In genomic region chr14:65206078-65206447, GRCh38 we compare ENCODE assay signal across 15 cellular contexts.
DNase-seq lines count a peak whose midpoint lies in the region; ATAC-seq, FAIRE-seq and TF ChIP-seq lines count a peak whose summit lies in the region.
"Had no signal": no experiment of that assay in that cellular context is flagged by ENCODE, and none has a peak within 500 bp of the region (broad histone marks: within the 10 kb centered on the region; RNA-seq: fewer than 3 reads in every experiment).

No MANE protein-coding gene starts in this region.

- H3K4me3 Mint-ChIP-seq in natural killer cell treated with Interleukin-12 subunit alpha and Interleukin-12 subunit beta and Interleukin-15 and Interleukin-18, amount 100 ng/mL, for 72 hours, result peak overlapping the region; percentile 57
- no peak overlapping the region for H3K4me3 Mint-ChIP-seq in natural killer cell
- H3K4me3 Mint-ChIP-seq: HFFc6 had no signal

- H3K9ac ChIP-seq in OCI-LY1 (ENCODE audit: low read length) (peak overlapping the region; percentile 72), GM12878 (ENCODE audit: control insufficient read depth, insufficient read depth, low read length) (peak overlapping the region; percentile 67)

- H3K27ac Mint-ChIP-seq in natural killer cell treated with Interleukin-12 subunit alpha and Interleukin-12 subunit beta and Interleukin-15 and Interleukin-18, amount 100 ng/mL, for 72 hours, result peak overlapping the region; percentile 57 to 63
- H3K27ac Mint-ChIP-seq in natural killer cell, result no peak overlapping the region

- H3F3A ChIP-seq in OCI-LY1 (ENCODE audit: insufficient read depth, low read length), result no peaks in the 10 kb centered on the region

- DNase-seq in natural killer cell treated with Interleukin-12 subunit alpha and Interleukin-12 subunit beta and Interleukin-15 and Interleukin-18, amount 100 ng/mL, for 72 hours (ENCODE audit: low spot score), result no peak
- DNase-seq in natural killer cell, result no peak
- no peak for DNase-seq in GM12878 (ENCODE audit: low read depth, low spot score)
- no peak for DNase-seq in NCI-H2196 (lab: John Stamatoyannopoulos, UW; ENCODE audit: unreplicated experiment)
- no peak for DNase-seq in G401 (ENCODE audit: low spot score)
- DNase-seq in adrenal gland, result no peak
- DNase-seq: DMS79, NCI-H187 treated with DMSO at 0.1 percent for 48 hours, NCI-H748 treated with DMSO at 0.1 percent for 48 hours, occipital lobe, T1000 had no signal

- H3K9me3 ChIP-seq in OCI-LY1 (ENCODE audit: low read length) (no peaks in the 10 kb centered on the region), GM12878 (replicated peaks; ENCODE audit: control insufficient read depth, insufficient read depth, low read length) (peaks cover 2% of the 10 kb centered on the region; the same call in 2 of the 3 replicates), adrenal gland (replicated peaks in 1 of 3) (no peaks in the 10 kb centered on the region)

- intact Hi-C loops in natural killer cell (cut with micrococcal nuclease) (no loop called here), GM12878 (cut with micrococcal nuclease; ENCODE audit: unreplicated experiment) (loop anchor here (1.0 to 5.0 kb wide), 3 partner anchors 26 to 206 kb away; partner anchors contain the start of gene FUT8), adrenal gland (cut with DNase I) (no loop called here)

- CTCF ChIA-PET in GM12878 (lab: Yijun Ruan, JAX), result interaction anchor here (0.7 to 2.4 kb wide), 18 partner anchors 11 to 755 kb away, joined by 3 to 13 read pairs (median 4); no protein-coding TSS in a partner anchor

- RAD21 ChIA-PET in GM12878 (lab: Charles Lee; ENCODE audit: unreplicated experiment), result interaction anchor here (0.5 to 1.7 kb wide), 27 partner anchors 11 to 1662 kb away, joined by 3 to 12 read pairs (median 4); partner anchors contain the start of gene FUT8

- H3K36me3 ChIP-seq in OCI-LY1 (ENCODE audit: insufficient read depth, low read length), result no peaks in the 10 kb centered on the region
- no peaks in the 10 kb centered on the region for H3K36me3 ChIP-seq in GM12878 (ENCODE audit: control insufficient read depth in 2 of 2, insufficient read depth in 2 of 2, low read length in 1 of 2)
- no peaks in the 10 kb centered on the region for H3K36me3 ChIP-seq in adrenal gland (replicated peaks in 1 of 2)

- BruUV-seq in GM12878 (replicated peaks; lab: Mats Ljungman, UMichigan), result no TSS peak

- H3K27me3 Mint-ChIP-seq in natural killer cell treated with Interleukin-12 subunit alpha and Interleukin-12 subunit beta and Interleukin-15 and Interleukin-18, amount 100 ng/mL, for 72 hours, result no peaks in the 10 kb centered on the region
- peaks cover 0 to 3% of the 10 kb centered on the region in 2 donors for H3K27me3 Mint-ChIP-seq in natural killer cell (ENCODE audit: low read depth in 2 of 2)

- H3K27ac ChIP-seq in OCI-LY1 (ENCODE audit: low read depth, low read length, poor library complexity, severe bottlenecking), result peak overlapping the region; percentile 98
- H3K27ac ChIP-seq in GM12878 (ENCODE audit: control insufficient read depth, insufficient read depth), result peak overlapping the region; percentile 96
- no peak overlapping the region for H3K27ac ChIP-seq in adrenal gland

- H2AFZ ChIP-seq in OCI-LY1 (ENCODE audit: low read length) (no peak overlapping the region), GM12878 (ENCODE audit: control insufficient read depth, low read depth, low read length) (no peak overlapping the region)

- H3K36me3 Mint-ChIP-seq in natural killer cell treated with Interleukin-12 subunit alpha and Interleukin-12 subunit beta and Interleukin-15 and Interleukin-18, amount 100 ng/mL, for 72 hours, result no peaks in the 10 kb centered on the region
- H3K36me3 Mint-ChIP-seq in natural killer cell, result no peaks in the 10 kb centered on the region

- H3K4me3 ChIP-seq in OCI-LY1 (ENCODE audit: low read depth, low read length, poor library complexity, severe bottlenecking) (peak overlapping the region; percentile 39), GM12878 (peak overlapping the region; percentile 56), adrenal gland (no peak overlapping the region)
- H3K4me3 ChIP-seq: smooth muscle cell had no signal

- 0% methylated on average over 7 of the region's 7 CpGs for WGBS in GM12878 (ENCODE audit: insufficient coverage, insufficient replicate concordance, low lambda C conversion rate, missing lambda C conversion rate)
- 70 to 78% (median 76%) methylated on average over 7 of the region's 7 CpGs for WGBS in adrenal gland, 4 donors

- no peaks in the 10 kb centered on the region for H3K9me3 Mint-ChIP-seq in natural killer cell treated with Interleukin-12 subunit alpha and Interleukin-12 subunit beta and Interleukin-15 and Interleukin-18, amount 100 ng/mL, for 72 hours
- H3K9me3 Mint-ChIP-seq in natural killer cell, result no peaks in the 10 kb centered on the region

- TF ChIP-seq CTCF in natural killer cell (IDR thresholded peaks at IDR 0.05) (no peak), OCI-LY1 (IDR thresholded peaks at IDR 0.05; ENCODE audit: low read length) (no peak), GM12878 (IDR thresholded peaks at IDR 0.05 in 2 of 3, conservative IDR thresholded peaks at IDR 0.05 in 1 of 3; ENCODE audit: control insufficient read depth in 2 of 3, extremely low read depth in 1 of 3, insufficient read depth in 1 of 3, low read depth in 3 of 3, low read length in 3 of 3) (no peak), adrenal gland (IDR thresholded peaks at IDR 0.05) (no peak)

- no peaks in the 10 kb centered on the region for H3K27me3 ChIP-seq in OCI-LY1 (ENCODE audit: insufficient read depth, low read length)
- no peaks in the 10 kb centered on the region for H3K27me3 ChIP-seq in GM12878 (replicated peaks in 1 of 2; ENCODE audit: control insufficient read depth in 2 of 2, insufficient read depth in 2 of 2, low read length in 1 of 2)
- H3K27me3 ChIP-seq in adrenal gland, result no peaks in the 10 kb centered on the region

- POLR2A ChIA-PET in GM12878 (lab: Charles Lee), result interaction anchor here (0.7 to 1.5 kb wide), 3 partner anchors 8 to 209 kb away, joined by 3 read pairs; no protein-coding TSS in a partner anchor

- TF ChIP-seq RAD21 in GM12878 (IDR thresholded peaks at IDR 0.05; ENCODE audit: insufficient read depth, low read depth, low read length), result no peak

- no peaks in the 10 kb centered on the region for H3K79me2 ChIP-seq in OCI-LY1 (ENCODE audit: insufficient read depth, low read length)
- H3K79me2 ChIP-seq in GM12878 (ENCODE audit: control insufficient read depth, insufficient read depth, low read length), result no peaks in the 10 kb centered on the region

- H3K9me2 ChIP-seq in OCI-LY1 (ENCODE audit: low read depth, low read length), result no peaks in the 10 kb centered on the region

- ATAC-seq in natural killer cell treated with Interleukin-12 subunit alpha and Interleukin-12 subunit beta and Interleukin-15 and Interleukin-18, amount 100 ng/mL, for 72 hours, result no peak
- no peak for ATAC-seq in natural killer cell
- ATAC-seq in GM12878, result no peak
- ATAC-seq in HG03457 (IDR thresholded peaks at IDR 0.05; ENCODE audit: unreplicated experiment), result no peak

- FAIRE-seq in GM12878 (lab: Jason Lieb, UNC), result no peak

- peaks cover 31 to 51% of the 10 kb centered on the region in 2 donors for H3K4me1 Mint-ChIP-seq in natural killer cell treated with Interleukin-12 subunit alpha and Interleukin-12 subunit beta and Interleukin-15 and Interleukin-18, amount 100 ng/mL, for 72 hours (ENCODE audit: low read depth in 2 of 2)
- peaks cover 7 to 10% of the 10 kb centered on the region in 2 donors for H3K4me1 Mint-ChIP-seq in natural killer cell

- in situ Hi-C loops in GM12878 (cut with MboI) (no loop called here), G401 (cut with HindIII; ENCODE audit: low sequenced_read_pairs) (no loop called here)

- H3K4me1 ChIP-seq in OCI-LY1 (ENCODE audit: insufficient read depth, low read length, severe bottlenecking), result peaks cover 87% of the 10 kb centered on the region
- peaks cover 59% of the 10 kb centered on the region for H3K4me1 ChIP-seq in GM12878 (ENCODE audit: control insufficient read depth, insufficient read depth, low read length)
- H3K4me1 ChIP-seq in adrenal gland (replicated peaks in 1 of 2), result peaks cover 1 to 2% of the 10 kb centered on the region in 2 donors

- H4K20me1 ChIP-seq in OCI-LY1 (ENCODE audit: insufficient read depth, low read length) (no peaks in the 10 kb centered on the region), GM12878 (ENCODE audit: control insufficient read depth, insufficient read depth) (no peaks in the 10 kb centered on the region)

- TF ChIP-seq POLR2A in GM12878 (IDR thresholded peaks at IDR 0.05; ENCODE audit: low read depth, low read length) (no peak), adrenal gland (IDR thresholded peaks at IDR 0.05) (no peak)

- SMC1A ChIA-PET in GM12878 (lab: Charles Lee; ENCODE audit: uncharacterized antibody, unreplicated experiment), result interaction anchor here (0.6 to 3.7 kb wide), 22 partner anchors 11 to 618 kb away, joined by 3 to 20 read pairs (median 4); no protein-coding TSS in a partner anchor

- no peak for TF ChIP-seq EP300 in GM12878 (IDR thresholded peaks at IDR 0.05; ENCODE audit: borderline replicate concordance in 1 of 2, control insufficient read depth in 1 of 2, low read depth in 2 of 2, low read length in 2 of 2)

- peak overlapping the region; percentile 53 for H3K4me2 ChIP-seq in OCI-LY1 (ENCODE audit: low read length)
- H3K4me2 ChIP-seq in GM12878 (ENCODE audit: control insufficient read depth, insufficient read depth), result peak overlapping the region; percentile 86
- H3K4me2 ChIP-seq: smooth muscle cell had no signal

TF ChIP-seq in GM12878, 131 proteins besides CTCF, POLR2A, EP300 and RAD21:
- TF ChIP-seq TCF7 (IDR thresholded peaks at IDR 0.05; ENCODE audit: borderline replicate concordance), result peak; percentile 96
- 0 out of 2 replicates have a peak, but pooled peaks have one; percentile 1 for TF ChIP-seq PML (IDR thresholded peaks at IDR 0.05; ENCODE audit: low read length)
- no peak for TF ChIP-seq SUPT20H (IDR thresholded peaks at IDR 0.05; ENCODE audit: borderline replicate concordance, control insufficient read depth, low read depth, low read length)
- TF ChIP-seq TARDBP (IDR thresholded peaks at IDR 0.05; ENCODE audit: borderline replicate concordance), result no peak
- 0 out of 2 replicates have a peak, but pooled peaks have one; percentile 4 for TF ChIP-seq SMC3 (IDR thresholded peaks at IDR 0.05; ENCODE audit: borderline replicate concordance, low read length)

Comparison
In these comparisons a context has a peak if more than half of its experiments do, and no peak if none do; other contexts are left out.
1. H3K27ac Mint-ChIP-seq: peak in natural killer cell treated with Interleukin-12 subunit alpha and Interleukin-12 subunit beta and Interleukin-15 and Interleukin-18, amount 100 ng/mL, for 72 hours (2 of 2); none in natural killer cell (0 of 2).
2. H3K27ac ChIP-seq: peak in OCI-LY1 (single experiment) and GM12878 (single experiment); none in adrenal gland (0 of 5).
3. H3K4me3 ChIP-seq: peak in OCI-LY1 (single experiment) and GM12878 (single experiment); none in adrenal gland (0 of 4).